ENCODE assay signal across 8 cellular contexts in genomic region chr20:62065669-62066338, GRCh38. TPM values are rescaled to one million over a fixed set of nuclear protein-coding genes. Genes with fewer than 3 reads are reported as not detected.
DNase-seq lines count a peak whose midpoint lies in the region; ATAC-seq and TF ChIP-seq lines count a peak whose summit lies in the region.

A gene with protein sequence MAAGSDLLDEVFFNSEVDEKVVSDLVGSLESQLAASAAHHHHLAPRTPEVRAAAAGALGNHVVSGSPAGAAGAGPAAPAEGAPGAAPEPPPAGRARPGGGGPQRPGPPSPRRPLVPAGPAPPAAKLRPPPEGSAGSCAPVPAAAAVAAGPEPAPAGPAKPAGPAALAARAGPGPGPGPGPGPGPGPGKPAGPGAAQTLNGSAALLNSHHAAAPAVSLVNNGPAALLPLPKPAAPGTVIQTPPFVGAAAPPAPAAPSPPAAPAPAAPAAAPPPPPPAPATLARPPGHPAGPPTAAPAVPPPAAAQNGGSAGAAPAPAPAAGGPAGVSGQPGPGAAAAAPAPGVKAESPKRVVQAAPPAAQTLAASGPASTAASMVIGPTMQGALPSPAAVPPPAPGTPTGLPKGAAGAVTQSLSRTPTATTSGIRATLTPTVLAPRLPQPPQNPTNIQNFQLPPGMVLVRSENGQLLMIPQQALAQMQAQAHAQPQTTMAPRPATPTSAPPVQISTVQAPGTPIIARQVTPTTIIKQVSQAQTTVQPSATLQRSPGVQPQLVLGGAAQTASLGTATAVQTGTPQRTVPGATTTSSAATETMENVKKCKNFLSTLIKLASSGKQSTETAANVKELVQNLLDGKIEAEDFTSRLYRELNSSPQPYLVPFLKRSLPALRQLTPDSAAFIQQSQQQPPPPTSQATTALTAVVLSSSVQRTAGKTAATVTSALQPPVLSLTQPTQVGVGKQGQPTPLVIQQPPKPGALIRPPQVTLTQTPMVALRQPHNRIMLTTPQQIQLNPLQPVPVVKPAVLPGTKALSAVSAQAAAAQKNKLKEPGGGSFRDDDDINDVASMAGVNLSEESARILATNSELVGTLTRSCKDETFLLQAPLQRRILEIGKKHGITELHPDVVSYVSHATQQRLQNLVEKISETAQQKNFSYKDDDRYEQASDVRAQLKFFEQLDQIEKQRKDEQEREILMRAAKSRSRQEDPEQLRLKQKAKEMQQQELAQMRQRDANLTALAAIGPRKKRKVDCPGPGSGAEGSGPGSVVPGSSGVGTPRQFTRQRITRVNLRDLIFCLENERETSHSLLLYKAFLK (minus strand): TSS chr20:62065881. CDS start chr20:62065810, 71 bp downstream.

- TF ChIP-seq POLR2A in testis (IDR thresholded peaks at IDR 0.05): peak; percentile 75

- TF ChIP-seq CTCF in osteoblast (IDR thresholded peaks at IDR 0.05; ENCODE audit: extremely low read depth, low read depth, low read length) (no peak), testis (IDR thresholded peaks at IDR 0.05) (no peak)

- H4K20me1 ChIP-seq in osteoblast (ENCODE audit: insufficient read depth, low read length): peaks cover 31% of the 10 kb centered on the region

- H3K4me3 ChIP-seq in osteoblast (ENCODE audit: insufficient read depth, low read length) (peak within 1 kb of the TSS; percentile 77), testis (peak within 1 kb of the TSS; percentile 67 to 73)

- intact Hi-C loops in testis (cut with DNase I; ENCODE audit: low total_unique reads): loop anchor here (5.0 kb wide), 2 partner anchors 56 to 76 kb away; partner anchors contain the start of genes LSM14B, PSMA7 and SS18L1

- H3K79me2 ChIP-seq in osteoblast (ENCODE audit: insufficient read depth, low read length): peaks cover 35% of the 10 kb centered on the region

- H3K4me1 ChIP-seq in osteoblast (ENCODE audit: insufficient read depth, low read length) (peaks cover 16% of the 10 kb centered on the region), testis (peaks cover 34% of the 10 kb centered on the region)

- H3K27me3 ChIP-seq in osteoblast (ENCODE audit: insufficient read depth, low read length) (no peaks in the 10 kb centered on the region), testis (no peaks in the 10 kb centered on the region)

- peak within 1 kb of the TSS; percentile 83 for H3K4me2 ChIP-seq in osteoblast (ENCODE audit: insufficient read depth, low read length)

- ATAC-seq in SK-N-SH treated with all-trans-retinoic acid at 6 μM for 48 hours: peak; percentile 57

- peak within 1 kb of the TSS; percentile 61 for H2AFZ ChIP-seq in osteoblast (ENCODE audit: low read length)

- H3K27ac ChIP-seq in osteoblast (ENCODE audit: low read depth, low read length) (peak within 1 kb of the TSS; percentile 66), testis (peak within 1 kb of the TSS; percentile 86 to 89)

- 0 to 2% methylated on average over 17 to 35 of the region's 117 CpGs for WGBS in testis, 2 donors

- DNase-seq in ELF-1 (ENCODE audit: low read depth, low spot score) (peak; percentile 60), GOT3 (lab: John Stamatoyannopoulos, UW) (peak; percentile 42), LoVo (ENCODE audit: low spot score) (peak; percentile 86), glomerular visceral epithelial cell (ENCODE audit: extremely low spot score) (peak; percentile 90), osteoblast (ENCODE audit: insufficient read length, low spot score, missing footprints) (peak; percentile 100), testis (peak; percentile 76)
- DNase-seq in activated naive CD4-positive, alpha-beta T cell treated with anti-CD3 and anti-CD28 coated beads, Interleukin-2, amount 50 U/mL, for 16 hours: peak; percentile 80

- H3K9me3 ChIP-seq in osteoblast (ENCODE audit: low read depth, low read length): no peaks in the 10 kb centered on the region
- H3K9me3 ChIP-seq in testis: no peaks in the 10 kb centered on the region

- H3K36me3 ChIP-seq in osteoblast (ENCODE audit: insufficient read depth, low read length): no peaks in the 10 kb centered on the region
- H3K36me3 ChIP-seq in testis (ENCODE audit: low read depth, missing control alignments): no peaks in the 10 kb centered on the region

TF ChIP-seq in SK-N-SH treated with all-trans-retinoic acid at 6 μM for 48 hours, 23 proteins besides CTCF, POLR2A, EP300 and RAD21:
- TF ChIP-seq, protein P1, sequence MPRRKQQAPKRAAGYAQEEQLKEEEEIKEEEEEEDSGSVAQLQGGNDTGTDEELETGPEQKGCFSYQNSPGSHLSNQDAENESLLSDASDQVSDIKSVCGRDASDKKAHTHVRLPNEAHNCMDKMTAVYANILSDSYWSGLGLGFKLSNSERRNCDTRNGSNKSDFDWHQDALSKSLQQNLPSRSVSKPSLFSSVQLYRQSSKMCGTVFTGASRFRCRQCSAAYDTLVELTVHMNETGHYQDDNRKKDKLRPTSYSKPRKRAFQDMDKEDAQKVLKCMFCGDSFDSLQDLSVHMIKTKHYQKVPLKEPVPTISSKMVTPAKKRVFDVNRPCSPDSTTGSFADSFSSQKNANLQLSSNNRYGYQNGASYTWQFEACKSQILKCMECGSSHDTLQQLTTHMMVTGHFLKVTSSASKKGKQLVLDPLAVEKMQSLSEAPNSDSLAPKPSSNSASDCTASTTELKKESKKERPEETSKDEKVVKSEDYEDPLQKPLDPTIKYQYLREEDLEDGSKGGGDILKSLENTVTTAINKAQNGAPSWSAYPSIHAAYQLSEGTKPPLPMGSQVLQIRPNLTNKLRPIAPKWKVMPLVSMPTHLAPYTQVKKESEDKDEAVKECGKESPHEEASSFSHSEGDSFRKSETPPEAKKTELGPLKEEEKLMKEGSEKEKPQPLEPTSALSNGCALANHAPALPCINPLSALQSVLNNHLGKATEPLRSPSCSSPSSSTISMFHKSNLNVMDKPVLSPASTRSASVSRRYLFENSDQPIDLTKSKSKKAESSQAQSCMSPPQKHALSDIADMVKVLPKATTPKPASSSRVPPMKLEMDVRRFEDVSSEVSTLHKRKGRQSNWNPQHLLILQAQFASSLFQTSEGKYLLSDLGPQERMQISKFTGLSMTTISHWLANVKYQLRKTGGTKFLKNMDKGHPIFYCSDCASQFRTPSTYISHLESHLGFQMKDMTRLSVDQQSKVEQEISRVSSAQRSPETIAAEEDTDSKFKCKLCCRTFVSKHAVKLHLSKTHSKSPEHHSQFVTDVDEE (CRISPR knock-in tag; IDR thresholded peaks at IDR 0.05): no peak
- TF ChIP-seq, protein P2, sequence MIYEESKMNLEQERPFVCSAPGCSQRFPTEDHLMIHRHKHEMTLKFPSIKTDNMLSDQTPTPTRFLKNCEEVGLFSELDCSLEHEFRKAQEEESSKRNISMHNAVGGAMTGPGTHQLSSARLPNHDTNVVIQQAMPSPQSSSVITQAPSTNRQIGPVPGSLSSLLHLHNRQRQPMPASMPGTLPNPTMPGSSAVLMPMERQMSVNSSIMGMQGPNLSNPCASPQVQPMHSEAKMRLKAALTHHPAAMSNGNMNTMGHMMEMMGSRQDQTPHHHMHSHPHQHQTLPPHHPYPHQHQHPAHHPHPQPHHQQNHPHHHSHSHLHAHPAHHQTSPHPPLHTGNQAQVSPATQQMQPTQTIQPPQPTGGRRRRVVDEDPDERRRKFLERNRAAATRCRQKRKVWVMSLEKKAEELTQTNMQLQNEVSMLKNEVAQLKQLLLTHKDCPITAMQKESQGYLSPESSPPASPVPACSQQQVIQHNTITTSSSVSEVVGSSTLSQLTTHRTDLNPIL (CRISPR knock-in tag; IDR thresholded peaks at IDR 0.05; ENCODE audit: low read depth): no peak
- TF ChIP-seq ZNF565 (CRISPR knock-in tag; conservative IDR thresholded peaks at IDR 0.05; ENCODE audit: low read depth): no peak
- no peak for TF ChIP-seq ZC3H10 (CRISPR knock-in tag; IDR thresholded peaks at IDR 0.05)
- no peak for TF ChIP-seq TOX (CRISPR knock-in tag; IDR thresholded peaks at IDR 0.05; ENCODE audit: borderline replicate concordance)
- TF ChIP-seq ZFP3 (CRISPR knock-in tag; IDR thresholded peaks at IDR 0.05): no peak
- TF ChIP-seq ZNF8 (CRISPR knock-in tag; IDR thresholded peaks at IDR 0.05): no peak
- no peak for TF ChIP-seq ZFP30 (CRISPR knock-in tag; IDR thresholded peaks at IDR 0.05)
- no peak for TF ChIP-seq TCF4 (CRISPR knock-in tag; IDR thresholded peaks at IDR 0.05; ENCODE audit: borderline replicate concordance)
- no peak for TF ChIP-seq POU6F1 (CRISPR knock-in tag; IDR thresholded peaks at IDR 0.05; ENCODE audit: borderline replicate concordance, low read depth)
- TF ChIP-seq SNAI2 (CRISPR knock-in tag; IDR thresholded peaks at IDR 0.05): no peak
- no peak for TF ChIP-seq OSR1 (CRISPR knock-in tag; IDR thresholded peaks at IDR 0.05)
- TF ChIP-seq, protein P3, sequence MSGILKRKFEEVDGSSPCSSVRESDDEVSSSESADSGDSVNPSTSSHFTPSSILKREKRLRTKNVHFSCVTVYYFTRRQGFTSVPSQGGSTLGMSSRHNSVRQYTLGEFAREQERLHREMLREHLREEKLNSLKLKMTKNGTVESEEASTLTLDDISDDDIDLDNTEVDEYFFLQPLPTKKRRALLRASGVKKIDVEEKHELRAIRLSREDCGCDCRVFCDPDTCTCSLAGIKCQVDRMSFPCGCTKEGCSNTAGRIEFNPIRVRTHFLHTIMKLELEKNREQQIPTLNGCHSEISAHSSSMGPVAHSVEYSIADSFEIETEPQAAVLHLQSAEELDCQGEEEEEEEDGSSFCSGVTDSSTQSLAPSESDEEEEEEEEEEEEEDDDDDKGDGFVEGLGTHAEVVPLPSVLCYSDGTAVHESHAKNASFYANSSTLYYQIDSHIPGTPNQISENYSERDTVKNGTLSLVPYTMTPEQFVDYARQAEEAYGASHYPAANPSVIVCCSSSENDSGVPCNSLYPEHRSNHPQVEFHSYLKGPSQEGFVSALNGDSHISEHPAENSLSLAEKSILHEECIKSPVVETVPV (CRISPR knock-in tag; IDR thresholded peaks at IDR 0.05): no peak

RNA-seq across cellular contexts. Expression of the gene that starts here (rescaled TPM):
- total RNA-seq in osteoblast (4.3 and 4.7 TPM in 2 replicates), testis (100 to 1,000 TPM; 107 to 111 TPM)
- polyA plus RNA-seq in testis (ENCODE audit: insufficient read depth, low read depth, low replicate concordance): 30.7 TPM

Comparison
In these comparisons a context has a peak if more than half of its experiments do, and no peak if none do; other contexts are left out.
1. Peak in every context shown above with its lines: DNase-seq, ATAC-seq, H3K4me3 ChIP-seq and H3K27ac ChIP-seq.
2. RNA of the gene that starts here (total RNA-seq): 107 to 111 TPM in testis; 4.3 to 4.7 TPM in osteoblast; every median in the first group is over 10 times any median in the second.
3. DNase-seq: peak in every context shown above with its lines; median percentile 100 in osteoblast; 90 in glomerular visceral epithelial cell; 86 in LoVo; 80 in activated naive CD4-positive, alpha-beta T cell treated with anti-CD3 and anti-CD28 coated beads, Interleukin-2, amount 50 U/mL, for 16 hours; 76 in testis; 60 in ELF-1; 42 in GOT3.